8 cellular contexts compared by ENCODE assay signal in the genomic region with DNA sequence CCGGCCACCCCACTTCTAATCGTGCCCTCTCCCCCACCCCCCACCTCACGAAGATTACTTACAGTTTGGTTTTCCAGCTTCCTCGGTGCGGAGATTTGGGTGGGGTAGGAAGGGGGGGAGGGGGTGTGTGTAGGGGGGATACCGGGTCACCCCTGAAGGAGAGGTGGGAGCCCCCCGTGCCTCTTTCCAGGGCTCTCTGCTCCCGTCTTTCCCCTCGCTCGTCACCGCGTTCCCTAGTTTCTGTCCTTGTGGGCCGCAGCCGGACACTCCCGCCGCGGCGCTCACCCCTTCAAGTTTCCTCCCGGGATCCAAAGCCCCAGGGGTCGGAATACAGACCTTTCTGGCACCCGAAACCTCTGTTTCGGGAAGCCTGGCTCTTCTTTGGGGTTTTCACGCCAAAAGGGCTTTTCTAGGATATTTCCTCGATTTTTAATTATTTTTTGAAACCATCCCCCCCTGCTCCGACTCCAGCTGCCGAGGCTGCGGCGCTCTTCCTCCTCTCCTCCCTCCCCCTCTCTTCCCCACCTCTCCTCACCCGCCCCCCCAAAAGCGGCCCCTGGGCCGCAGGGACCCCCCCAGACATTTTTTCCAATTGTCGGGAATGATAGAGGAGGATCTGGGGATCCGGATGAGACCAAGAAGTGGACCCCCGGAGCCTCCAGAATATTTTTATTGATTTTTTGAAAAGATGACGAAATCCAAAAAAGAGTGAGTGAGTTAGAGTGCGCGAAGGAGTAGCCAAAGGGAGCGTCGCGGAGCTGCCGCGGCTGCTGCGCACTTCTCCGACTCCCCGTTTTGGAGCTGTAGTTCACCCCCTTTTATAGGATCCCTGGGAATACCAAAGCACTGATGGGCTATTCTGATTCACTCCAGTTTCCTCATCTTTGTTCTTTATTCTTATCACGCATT. TPM values are rescaled to one million over a fixed set of nuclear protein-coding genes. Genes with fewer than 3 reads are reported as not detected.
DNase-seq lines count a peak whose midpoint lies in the region; ATAC-seq, FAIRE-seq and TF ChIP-seq lines count a peak whose summit lies in the region.

No MANE protein-coding gene starts in this region.

- H3K27me3 ChIP-seq in brain microvascular endothelial cell (replicated peaks), result peaks cover 56% of the 10 kb centered on the region
- H3K27me3 ChIP-seq in lung (ENCODE audit: control insufficient read depth, insufficient read depth), result no peaks in the 10 kb centered on the region

- no peaks in the 10 kb centered on the region for H3K27me3 Mint-ChIP-seq in activated naive CD4-positive, alpha-beta T cell treated with anti-CD3 and anti-CD28 coated beads, Interleukin-2, amount 10 ng/mL, durations not matched to agents 7 days and 5 days

- H3K27ac Mint-ChIP-seq in activated naive CD4-positive, alpha-beta T cell treated with anti-CD3 and anti-CD28 coated beads, Interleukin-2, amount 10 ng/mL, durations not matched to agents 7 days and 5 days, result peak overlapping the region; percentile 99

- peak overlapping the region; percentile 37 for H3K4me3 ChIP-seq in brain microvascular endothelial cell (ENCODE audit: low read depth, low read length)
- H3K4me3 ChIP-seq in lung, result peak overlapping the region; percentile 72

- no peak for TF ChIP-seq CTCF in brain microvascular endothelial cell (IDR thresholded peaks at IDR 0.05; ENCODE audit: low read depth, low read length, missing control alignments)
- TF ChIP-seq CTCF in lung (IDR thresholded peaks at IDR 0.05; ENCODE audit: control extremely low read depth, extremely low read depth), result no peak

- ATAC-seq in lung (ENCODE audit: insufficient read depth, low FRiP score), result no peak
- ATAC-seq in HG03139 (IDR thresholded peaks at IDR 0.05; ENCODE audit: unreplicated experiment), result no peak
- ATAC-seq in HG03175 (IDR thresholded peaks at IDR 0.05; ENCODE audit: unreplicated experiment), result no peak

- WGBS in lung, 2 donors, result 3 to 4% methylated on average over 46 of the region's 46 CpGs

- H3K4me1 Mint-ChIP-seq in activated naive CD4-positive, alpha-beta T cell treated with anti-CD3 and anti-CD28 coated beads, Interleukin-2, amount 10 ng/mL, durations not matched to agents 7 days and 5 days, result peaks cover 46% of the 10 kb centered on the region

- DNase-seq in activated naive CD4-positive, alpha-beta T cell treated with anti-CD3 and anti-CD28 coated beads, Interleukin-2, amount 10 ng/mL, durations not matched to agents 7 days and 5 days, result no peak
- no peak for DNase-seq in activated naive CD4-positive, alpha-beta T cell treated with Interleukin-2 at 50 U/mL for 16 hours
- DNase-seq in brain microvascular endothelial cell, result no peak
- DNase-seq in lung (ENCODE audit: low spot score), result no peak
- DNase-seq in urothelium cell line (ENCODE audit: low spot score), result peak; percentile 52
- DNase-seq in NCI-H2196 treated with DMSO at 0.1 percent for 48 hours (lab: John Stamatoyannopoulos, UW; ENCODE audit: unreplicated experiment), result no peak

- H3K36me3 Mint-ChIP-seq in activated naive CD4-positive, alpha-beta T cell treated with anti-CD3 and anti-CD28 coated beads, Interleukin-2, amount 10 ng/mL, durations not matched to agents 7 days and 5 days, result peaks cover 54% of the 10 kb centered on the region

- CTCF ChIA-PET in activated naive CD4-positive, alpha-beta T cell treated with anti-CD3 and anti-CD28 coated beads, Interleukin-2, amount 10 ng/mL, durations not matched to agents 7 days and 5 days (lab: Charles Lee), result interaction anchor here (1.2 to 12.1 kb wide), 12 partner anchors 12 to 391 kb away, joined by 4 to 127 read pairs (median 22); no protein-coding TSS in a partner anchor

- no peaks in the 10 kb centered on the region for H3K9me3 ChIP-seq in lung (ENCODE audit: control insufficient read depth in 2 of 2, insufficient read depth in 1 of 2, low read length in 1 of 2)

- FAIRE-seq in urothelium cell line (lab: Jason Lieb, UNC), result no peak

- H3K4me1 ChIP-seq in lung (ENCODE audit: control insufficient read depth in 2 of 2, insufficient read depth in 2 of 2, low read length in 2 of 2), result peaks cover 15 to 16% of the 10 kb centered on the region in 2 donors

- no peaks in the 10 kb centered on the region for H3K9me3 Mint-ChIP-seq in activated naive CD4-positive, alpha-beta T cell treated with anti-CD3 and anti-CD28 coated beads, Interleukin-2, amount 10 ng/mL, durations not matched to agents 7 days and 5 days

- peak overlapping the region; percentile 89 for H3K4me3 Mint-ChIP-seq in activated naive CD4-positive, alpha-beta T cell treated with anti-CD3 and anti-CD28 coated beads, Interleukin-2, amount 10 ng/mL, durations not matched to agents 7 days and 5 days

- H3K36me3 ChIP-seq in brain microvascular endothelial cell (replicated peaks) (no peaks in the 10 kb centered on the region), lung (ENCODE audit: control insufficient read depth in 2 of 2, insufficient read depth in 2 of 2, low read length in 2 of 2) (peaks cover 0 to 1% of the 10 kb centered on the region in 2 donors)

- H3K27ac ChIP-seq in brain microvascular endothelial cell (no peak overlapping the region), lung (ENCODE audit: low read depth in 1 of 2, low read length in 1 of 2) (peak overlapping the region; percentile 90 to 92)

- in situ Hi-C loops in brain microvascular endothelial cell (cut with HindIII; ENCODE audit: low pct_ligation_motif_present, low sequenced_read_pairs), result no loop called here

RNA-seq across cellular contexts. Expression of gene CCND2, which starts 1.7 kb away (rescaled TPM):
- 100 to 1,000 TPM in 1 of 2 donors, 10 to 100 TPM in 1; 93.9 to 113 TPM for total RNA-seq in lung
- 1 to 10 TPM; 6.1 to 9.5 TPM for polyA plus RNA-seq in lung

RNA-seq across cellular contexts. Expression of gene TIGAR, which starts 45.8 kb away (rescaled TPM):
- total RNA-seq in lung, result 1 to 10 TPM; 1.6 to 9.1 TPM
- polyA plus RNA-seq in lung, result 1 to 10 TPM; 4.2 to 8.9 TPM
